Comparison of ENCODE assay signal across 8 cellular contexts in the genomic region with DNA sequence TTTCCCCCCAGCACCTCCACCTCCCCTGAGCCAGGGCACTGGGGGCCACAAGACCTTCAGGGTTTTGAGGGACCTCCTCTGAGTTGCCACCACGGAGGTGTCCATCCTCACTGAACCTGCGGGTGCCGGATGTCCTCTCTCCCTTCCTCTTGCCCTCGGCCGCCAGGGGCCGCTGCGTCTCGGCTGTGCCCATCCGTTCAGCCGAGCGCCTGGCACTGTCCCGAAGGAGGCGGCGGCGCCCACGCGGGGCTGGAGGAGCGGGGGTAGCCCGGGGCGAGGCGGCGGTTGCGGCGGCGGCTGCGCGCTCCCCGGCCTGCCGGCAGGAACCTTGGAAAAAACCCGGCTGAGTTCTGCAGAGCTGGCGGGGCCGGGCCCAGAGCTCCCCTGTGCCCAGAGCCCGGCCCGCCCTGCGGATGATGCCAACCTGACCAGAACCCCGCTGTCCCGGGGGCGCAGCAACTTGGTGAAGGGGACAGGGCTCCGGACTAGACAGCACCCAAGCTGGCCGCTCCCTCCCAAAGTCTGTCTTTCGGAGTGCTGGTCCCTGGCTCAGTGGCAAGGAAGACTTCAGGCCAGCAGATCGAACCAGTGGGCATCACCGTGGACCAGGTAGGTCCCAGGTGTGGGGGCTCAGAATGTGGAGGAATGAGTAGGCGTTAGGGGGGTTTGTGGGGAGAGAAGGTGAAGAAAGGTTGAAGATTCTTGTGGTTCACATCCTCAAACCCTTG. TPM values are rescaled to one million over a fixed set of nuclear protein-coding genes. Genes with fewer than 3 reads are reported as not detected.
DNase-seq lines count a peak whose midpoint lies in the region; ATAC-seq and TF ChIP-seq lines count a peak whose summit lies in the region.

No MANE protein-coding gene starts in this region.

- peak overlapping the region; percentile 27 for H3K4me3 ChIP-seq in AG10803 (ENCODE audit: low read length)
- H3K4me3 ChIP-seq in H7 (ENCODE audit: insufficient read depth, low read depth, low read length): no peak overlapping the region

- H3K9me3 Mint-ChIP-seq in activated CD8-positive, alpha-beta T cell treated with anti-CD3 and anti-CD28 coated beads for 36 hours: no peaks in the 10 kb centered on the region

- H3K4me1 Mint-ChIP-seq in activated CD8-positive, alpha-beta T cell treated with anti-CD3 and anti-CD28 coated beads for 36 hours (ENCODE audit: low read depth): peaks cover 28% of the 10 kb centered on the region

- no peak overlapping the region for H3K27ac Mint-ChIP-seq in activated CD8-positive, alpha-beta T cell treated with anti-CD3 and anti-CD28 coated beads for 36 hours

- H3K36me3 ChIP-seq in H7 (replicated peaks; ENCODE audit: control insufficient read depth, insufficient read depth, low read length): no peaks in the 10 kb centered on the region

- TF ChIP-seq CTCF in AG10803 (conservative IDR thresholded peaks at IDR 0.05; ENCODE audit: low read length): peak; percentile 79
- TF ChIP-seq CTCF in activated CD8-positive, alpha-beta T cell treated with anti-CD3 and anti-CD28 coated beads for 36 hours (IDR thresholded peaks at IDR 0.05): peak; percentile 92

- H3K27me3 Mint-ChIP-seq in activated CD8-positive, alpha-beta T cell treated with anti-CD3 and anti-CD28 coated beads for 36 hours: peaks cover 19% of the 10 kb centered on the region

- H3K36me3 Mint-ChIP-seq in activated CD8-positive, alpha-beta T cell treated with anti-CD3 and anti-CD28 coated beads for 36 hours (ENCODE audit: low read depth): no peaks in the 10 kb centered on the region

- POLR2A ChIA-PET in activated CD8-positive, alpha-beta T cell treated with anti-CD3 and anti-CD28 coated beads for 36 hours (lab: Charles Lee): no interaction called here

- DNase-seq in AG10803 (ENCODE audit: low read depth) (peak; percentile 60), H7 (peak; percentile 93), NCI-H748 (lab: John Stamatoyannopoulos, UW; ENCODE audit: unreplicated experiment) (peak; percentile 71), mesenteric fat pad (ENCODE audit: low spot score) (peak; percentile 95)
- peak; percentile 81 for DNase-seq in activated CD8-positive, alpha-beta T cell treated with anti-CD3 and anti-CD28 coated beads for 36 hours
- peak; percentile 60 for DNase-seq in effector CD8-positive, alpha-beta T cell (lab: John Stamatoyannopoulos, UW)
- DNase-seq in stimulated activated CD8-positive, alpha-beta memory T cell treated with anti-CD3 and anti-CD28 coated beads, Interleukin-15, amount 100 ng/mL, for 24 hours (ENCODE audit: low read depth): peak; percentile 47

- CTCF ChIA-PET in activated CD8-positive, alpha-beta T cell treated with anti-CD3 and anti-CD28 coated beads for 36 hours (lab: Charles Lee): interaction anchor here (0.6 to 11.3 kb wide), 33 partner anchors 8 to 732 kb away, joined by 3 to 302 read pairs (median 4); partner anchors contain the start of genes LRIG2 and RHOC

- intact Hi-C loops in activated CD8-positive, alpha-beta T cell treated with anti-CD3 and anti-CD28 coated beads for 36 hours (cut with micrococcal nuclease): loop anchor here (5.0 kb wide), 1 partner anchor 353 kb away; the partner anchor contains the start of gene LRIG2

- H3K4me3 Mint-ChIP-seq in activated CD8-positive, alpha-beta T cell treated with anti-CD3 and anti-CD28 coated beads for 36 hours: no peak overlapping the region

- peaks cover 65% of the 10 kb centered on the region for H3K27me3 ChIP-seq in H7 (ENCODE audit: control insufficient read depth, insufficient read depth, low read length)

- peak; percentile 22 for ATAC-seq in activated CD8-positive, alpha-beta T cell treated with anti-CD3 and anti-CD28 coated beads for 36 hours
- ATAC-seq in HG03097 (IDR thresholded peaks at IDR 0.05; ENCODE audit: low FRiP score, unreplicated experiment): no peak

RNA-seq across cellular contexts. Expression of gene PPM1J, which starts 3.7 kb away (rescaled TPM):
- 4.6 and 7.7 TPM in 2 replicates for total RNA-seq in H7 (2014; rRNA removed; shearing (Covaris generic))
- 1 to 10 TPM; 1.7 to 2.8 TPM for total RNA-seq in activated CD8-positive, alpha-beta T cell treated with anti-CD3 and anti-CD28 coated beads for 36 hours
- 0.61 TPM for total RNA-seq in mesenteric fat pad

RNA-seq across cellular contexts. Expression of gene RHOC, which starts 11.9 kb away (rescaled TPM):
- 71.9 and 121 TPM in 2 replicates for total RNA-seq in H7 (2014; rRNA removed; shearing (Covaris generic))
- total RNA-seq in activated CD8-positive, alpha-beta T cell treated with anti-CD3 and anti-CD28 coated beads for 36 hours: 10 to 100 TPM; 34.2 to 34.7 TPM
- total RNA-seq in mesenteric fat pad: 253 TPM

RNA-seq across cellular contexts. Expression of gene MOV10, which starts 44.4 kb away (rescaled TPM):
- 54.5 and 57.1 TPM in 2 replicates for total RNA-seq in H7 (2014; rRNA removed; shearing (Covaris generic))
- total RNA-seq in activated CD8-positive, alpha-beta T cell treated with anti-CD3 and anti-CD28 coated beads for 36 hours: 10 to 100 TPM; 77.2 to 78.5 TPM
- 38.0 TPM for total RNA-seq in mesenteric fat pad
